Comparison of ENCODE assay signal across 8 cellular contexts in genomic region chr2:206442854-206443734, GRCh38. TPM values are rescaled to one million over a fixed set of nuclear protein-coding genes. Genes with fewer than 3 reads are reported as not detected.
DNase-seq lines count a peak whose midpoint lies in the region; ATAC-seq, FAIRE-seq and TF ChIP-seq lines count a peak whose summit lies in the region.

TSS of gene ADAM23 (plus strand) at chr2:206443532. CDS start at chr2:206443867, 335 bp downstream.

- FAIRE-seq in small intestine (lab: Jason Lieb, UNC) = no peak

- H3K4me1 ChIP-seq in small intestine (ENCODE audit: control insufficient read depth in 2 of 2, insufficient read depth in 1 of 2, low read depth in 1 of 2, low read length in 1 of 2) = peaks cover 0 to 2% of the 10 kb centered on the region in 2 donors

- DNase-seq in COR-L47 (lab: John Stamatoyannopoulos, UW) (peak; percentile 80), GM20000 (ENCODE audit: low spot score) (peak; percentile 76), M059J (ENCODE audit: low read depth) (peak; percentile 9), T1000 (lab: John Stamatoyannopoulos, UW) (peak; percentile 54), caudate nucleus (lab: John Stamatoyannopoulos, UW) (peak; percentile 37 to 95 (median 87)), iPS-NIHi7 (ENCODE audit: extremely low spot score) (peak; percentile 94), small intestine (no peak)

- no peak for ATAC-seq in HG03460 (IDR thresholded peaks at IDR 0.05; ENCODE audit: unreplicated experiment)

- peaks cover 9 to 22% of the 10 kb centered on the region in 2 donors for H3K27me3 ChIP-seq in small intestine (ENCODE audit: control insufficient read depth in 2 of 2, insufficient read depth in 2 of 2, low read length in 2 of 2)

- H3K9me3 ChIP-seq in small intestine (ENCODE audit: control insufficient read depth, low read depth) = no peaks in the 10 kb centered on the region

- peak within 1 kb of the TSS; percentile 82 for H3K27ac ChIP-seq in caudate nucleus (ENCODE audit: low read depth, low read length)
- no peak within 1 kb of the TSS for H3K27ac ChIP-seq in small intestine (ENCODE audit: low read depth in 1 of 2, low read length in 1 of 2)

- no peak for TF ChIP-seq CTCF in GM20000 (IDR thresholded peaks at IDR 0.05; ENCODE audit: extremely low read depth, missing control alignments)

- WGBS in small intestine, 3 donors = 1% methylated on average over 51 to 81 of the region's 81 CpGs

- no peaks in the 10 kb centered on the region for H3K36me3 ChIP-seq in small intestine (ENCODE audit: control insufficient read depth in 2 of 2, insufficient read depth in 2 of 2, low read length in 2 of 2)

- H3K4me3 ChIP-seq in small intestine (ENCODE audit: low read depth in 1 of 2, low read length in 2 of 2) = peak within 1 kb of the TSS; percentile 26 to 50

RNA-seq across cellular contexts. Expression of gene ADAM23, which starts in this region (rescaled TPM):
- 0.25 TPM in 1 of 2 replicates, not detected in the other for total RNA-seq in M059J (2014; rRNA removed; shearing (Covaris generic))
- 1 to 10 TPM in 1 of 3 donors, under 1 TPM in 1, not detected in 1; 0.27 to 1.4 TPM for polyA plus RNA-seq in small intestine

Comparison
In these comparisons a context has a peak if more than half of its experiments do, and no peak if none do; other contexts are left out.
1. Peak in DNase-seq in M059J; RNA of the gene not detected or under 1 TPM.